Comparison of ENCODE assay signal across 13 cellular contexts in genomic region chr9:130328349-130328801, GRCh38.
DNase-seq lines count a peak whose midpoint lies in the region; ATAC-seq, FAIRE-seq and TF ChIP-seq lines count a peak whose summit lies in the region.
"Had no signal": no experiment of that assay in that cellular context is flagged by ENCODE, and none has a peak within 500 bp of the region (broad histone marks: within the 10 kb centered on the region; RNA-seq: fewer than 3 reads in every experiment).

No MANE protein-coding gene starts in this region.

- no peak overlapping the region for H3K9ac ChIP-seq in astrocyte (ENCODE audit: low read length)

- no peaks in the 10 kb centered on the region for H3K36me3 ChIP-seq in astrocyte (ENCODE audit: insufficient read depth, low read length)
- H3K36me3 ChIP-seq in left lung: no peaks in the 10 kb centered on the region
- no peaks in the 10 kb centered on the region for H3K36me3 ChIP-seq in stomach
- H3K36me3 ChIP-seq: brain microvascular endothelial cell had no signal

- peak overlapping the region; percentile 71 for H3K27ac Mint-ChIP-seq in astrocyte (ENCODE audit: unreplicated experiment)
- no peak overlapping the region for H3K27ac Mint-ChIP-seq in natural killer cell

- no peaks in the 10 kb centered on the region for H4K20me1 ChIP-seq in astrocyte (ENCODE audit: insufficient read depth, low read length)

- TF ChIP-seq POLR2A in stomach (IDR thresholded peaks at IDR 0.05): no peak

- WGBS in stomach, 5 donors: 21 to 33% (median 24%) methylated on average over 14 to 15 of the region's 15 CpGs

- H3K27ac ChIP-seq in astrocyte (ENCODE audit: low read depth, low read length): no peak overlapping the region
- H3K27ac ChIP-seq in left lung: no peak overlapping the region
- peak overlapping the region; percentile 65 to 85 (median 80) for H3K27ac ChIP-seq in stomach
- H3K27ac ChIP-seq: brain microvascular endothelial cell had no signal

- DNase-seq in HEK293T (ENCODE audit: extremely low spot score) (peak; percentile 34), astrocyte (ENCODE audit: low read depth) (peak; percentile 30), left lung (no peak), stomach (peak; percentile 37), OCI-M1 (lab: John Stamatoyannopoulos, UW) (no peak), natural killer cell (no peak)
- DNase-seq in stimulated activated CD4-positive, alpha-beta T cell treated with anti-CD3 and anti-CD28 coated beads, Interleukin-1b, Interleukin-23, amount 100 ng/mL, for 48 hours: no peak
- DNase-seq: brain microvascular endothelial cell; DMS53; foreskin melanocyte; stimulated activated CD4-positive, alpha-beta T cell treated with anti-CD3 and anti-CD28 coated beads, Interleukin-4, amount 100 ng/mL, for 24 hours; substantia nigra had no signal

- H3K27me3 Mint-ChIP-seq in astrocyte (ENCODE audit: low read depth, unreplicated experiment) (peaks cover 25% of the 10 kb centered on the region), natural killer cell (ENCODE audit: low read depth in 2 of 2) (peaks cover 16 to 29% of the 10 kb centered on the region in 2 donors)

- peak; percentile 43 for ATAC-seq in left lung
- ATAC-seq in HG03108 (IDR thresholded peaks at IDR 0.05; ENCODE audit: unreplicated experiment): no peak
- ATAC-seq in natural killer cell: no peak

- H3K4me3 Mint-ChIP-seq in astrocyte (ENCODE audit: unreplicated experiment) (no peak overlapping the region), natural killer cell (no peak overlapping the region)

- intact Hi-C loops in left lung (cut with DNase I): no loop called here
- intact Hi-C loops in stomach (cut with DNase I; ENCODE audit: low total_unique reads): no loop called here
- intact Hi-C loops in natural killer cell (cut with micrococcal nuclease): no loop called here

- no peak for FAIRE-seq in astrocyte (lab: Jason Lieb, UNC)

- H3K4me2 ChIP-seq in astrocyte (ENCODE audit: low read length): peak overlapping the region; percentile 65

- H3K79me2 ChIP-seq in astrocyte (ENCODE audit: insufficient read depth, low read length): no peaks in the 10 kb centered on the region

- H3K9me3 Mint-ChIP-seq in astrocyte (ENCODE audit: unreplicated experiment): no peaks in the 10 kb centered on the region
- no peaks in the 10 kb centered on the region for H3K9me3 Mint-ChIP-seq in natural killer cell

- H3K4me3 ChIP-seq in astrocyte (ENCODE audit: insufficient read depth, low read depth, low read length): no peak overlapping the region
- H3K4me3 ChIP-seq in left lung: no peak overlapping the region
- H3K4me3 ChIP-seq in stomach: no peak overlapping the region

- H3K36me3 Mint-ChIP-seq in astrocyte (ENCODE audit: low read depth, unreplicated experiment) (no peaks in the 10 kb centered on the region), natural killer cell (no peaks in the 10 kb centered on the region)

- POLR2A ChIA-PET in HEK293T (lab: Yijun Ruan, JAX): interaction anchor here (0.6 kb wide), 1 partner anchor 15 kb away, joined by 4 read pairs; no protein-coding TSS in a partner anchor

- peak; percentile 78 for TF ChIP-seq EP300 in stomach (IDR thresholded peaks at IDR 0.05)

- no peaks in the 10 kb centered on the region for H3K9me3 ChIP-seq in astrocyte (ENCODE audit: insufficient read depth, low read depth, low read length)
- H3K9me3 ChIP-seq in left lung: no peaks in the 10 kb centered on the region
- no peaks in the 10 kb centered on the region for H3K9me3 ChIP-seq in stomach

- CTCF ChIA-PET in HEK293T (lab: Yijun Ruan, JAX): interaction anchor here (1.2 kb wide), 1 partner anchor 25 kb away, joined by 3 read pairs; no protein-coding TSS in a partner anchor

- H3K4me1 ChIP-seq in astrocyte (ENCODE audit: insufficient read depth, low read length): peaks cover 15% of the 10 kb centered on the region
- no peaks in the 10 kb centered on the region for H3K4me1 ChIP-seq in left lung
- H3K4me1 ChIP-seq in stomach: peaks cover 0 to 34% (median 7%) of the 10 kb centered on the region in 4 donors

- H3K27me3 ChIP-seq in astrocyte (ENCODE audit: insufficient read depth, low read length): peaks cover 8% of the 10 kb centered on the region
- H3K27me3 ChIP-seq in left lung: peaks cover 0 to 82% of the 10 kb centered on the region in 2 donors
- peaks cover 0 to 72% (median 25%) of the 10 kb centered on the region in 3 donors for H3K27me3 ChIP-seq in stomach

- H3K4me1 Mint-ChIP-seq in astrocyte (ENCODE audit: low read depth, unreplicated experiment) (peaks cover 18% of the 10 kb centered on the region), natural killer cell (no peaks in the 10 kb centered on the region)

- H2AFZ ChIP-seq in astrocyte (ENCODE audit: low read depth, low read length): no peak overlapping the region

- no peak for TF ChIP-seq CTCF in astrocyte (IDR thresholded peaks at IDR 0.05; ENCODE audit: insufficient read depth, low read depth, low read length)
- TF ChIP-seq CTCF in left lung (IDR thresholded peaks at IDR 0.05): no peak
- no peak for TF ChIP-seq CTCF in stomach (IDR thresholded peaks at IDR 0.05)
- no peak for TF ChIP-seq CTCF in natural killer cell (IDR thresholded peaks at IDR 0.05)

TF ChIP-seq in HEK293T, 16 proteins besides CTCF, POLR2A, EP300 and RAD21:
- no peak for TF ChIP-seq SP1 (IDR thresholded peaks at IDR 0.05)
- TF ChIP-seq NFRKB (IDR thresholded peaks at IDR 0.05): no peak
- no peak for TF ChIP-seq ZNF384 (IDR thresholded peaks at IDR 0.05)
- TF ChIP-seq HDGF (IDR thresholded peaks at IDR 0.05; ENCODE audit: borderline replicate concordance): no peak
- TF ChIP-seq L3MBTL2 (conservative IDR thresholded peaks at IDR 0.05): no peak
- no peak for TF ChIP-seq FOXK2 (IDR thresholded peaks at IDR 0.05)
- TF ChIP-seq FOXA1 (IDR thresholded peaks at IDR 0.05): no peak

Comparison
In these comparisons a context has a peak if more than half of its experiments do, and no peak if none do; other contexts are left out.
1. DNase-seq: peak in HEK293T (single experiment), astrocyte (single experiment) and stomach (single experiment); none in left lung (0 of 2), OCI-M1 (single experiment), stimulated activated CD4-positive, alpha-beta T cell treated with anti-CD3 and anti-CD28 coated beads, Interleukin-1b, Interleukin-23, amount 100 ng/mL, for 48 hours (single experiment) and natural killer cell (single experiment).
2. H3K27ac ChIP-seq: peak in stomach (5 of 5); none in astrocyte (single experiment) and left lung (0 of 2).